In the genomic region with DNA sequence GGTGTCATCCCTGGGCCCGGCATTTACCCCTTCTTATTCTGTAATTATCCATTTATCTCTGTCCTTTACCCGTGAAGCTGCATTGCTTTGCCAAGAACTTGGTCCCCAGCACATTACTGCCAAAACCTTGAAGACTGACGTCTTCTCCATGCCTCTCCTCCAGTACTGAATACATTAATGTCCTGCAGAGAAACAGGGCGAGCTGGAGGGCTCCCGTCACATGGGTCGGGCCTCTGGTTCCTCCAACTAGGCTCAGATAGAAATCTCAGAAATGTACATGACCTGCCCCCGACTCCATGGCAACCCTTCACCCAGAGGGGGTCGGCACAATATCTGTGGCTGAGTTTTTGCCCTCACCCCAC, we compare ENCODE assay signal across 8 cellular contexts. TPM values are rescaled to one million over a fixed set of nuclear protein-coding genes. Genes with fewer than 3 reads are reported as not detected.
A peak's percentile ranks its signal among the peaks of the same experiment; 100 is the strongest.
DNase-seq lines count a peak whose midpoint lies in the region; ATAC-seq, FAIRE-seq and TF ChIP-seq lines count a peak whose summit lies in the region.

No MANE protein-coding gene starts in this region.

- intact Hi-C loops in K562 (cut with micrococcal nuclease): no loop called here
- intact Hi-C loops in left lung (cut with DNase I): no loop called here

- WGBS in K562 (ENCODE audit: insufficient coverage, low coverage, missing lambda C conversion rate): 12% methylated on average over 8 of the region's 8 CpGs
- 20% methylated on average over 8 of the region's 8 CpGs for WGBS in thymus

- no peaks in the 10 kb centered on the region for H3K9me3 Mint-ChIP-seq in T-helper 1 cell treated with Interleukin-12 subunit alpha and Interleukin-12 subunit beta and Interleukin-4 antibody, amounts not matched to agents 30 μg/mL and 1 μg/mL, for 36 hours

- no peaks in the 10 kb centered on the region for H3K9me1 ChIP-seq in K562 (ENCODE audit: control insufficient read depth, insufficient read depth, low read length)

- CTCF ChIA-PET in K562 (lab: Yijun Ruan, JAX; ENCODE audit: low intra/inter-chr PET ratio): no interaction called here

- H3K27ac Mint-ChIP-seq in T-helper 1 cell treated with Interleukin-12 subunit alpha and Interleukin-12 subunit beta and Interleukin-4 antibody, amounts not matched to agents 30 μg/mL and 1 μg/mL, for 36 hours: no peak overlapping the region

- peaks cover 12% of the 10 kb centered on the region for H3K27me3 Mint-ChIP-seq in T-helper 1 cell treated with Interleukin-12 subunit alpha and Interleukin-12 subunit beta and Interleukin-4 antibody, amounts not matched to agents 30 μg/mL and 1 μg/mL, for 36 hours (ENCODE audit: low read depth)

- TF ChIP-seq EP300 in K562 (IDR thresholded peaks at IDR 0.05; ENCODE audit: low read length): no peak

- H3K27ac ChIP-seq in K562 (ENCODE audit: extremely low read depth, low read depth, low read length) (no peak overlapping the region; the same call in 2 of the 3 replicates), left lung (no peak overlapping the region), thymus (ENCODE audit: low read depth) (no peak overlapping the region)

- H3K4me2 ChIP-seq in K562 (ENCODE audit: insufficient read depth, low read length): peak overlapping the region; percentile 92

- no peaks in the 10 kb centered on the region for H3K79me2 ChIP-seq in K562 (ENCODE audit: control insufficient read depth, insufficient read depth, low read length)

- no peaks in the 10 kb centered on the region for H4K20me1 ChIP-seq in K562 (replicated peaks; ENCODE audit: control insufficient read depth, insufficient read depth, low read length)

- in situ Hi-C loops in K562 (cut with MboI): no loop called here

- H3K4me1 Mint-ChIP-seq in T-helper 1 cell treated with Interleukin-12 subunit alpha and Interleukin-12 subunit beta and Interleukin-4 antibody, amounts not matched to agents 30 μg/mL and 1 μg/mL, for 36 hours (ENCODE audit: low read depth): peaks cover 32% of the 10 kb centered on the region

- H2AFZ ChIP-seq in K562 (ENCODE audit: low read depth, low read length): peak overlapping the region; percentile 84

- TF ChIP-seq RAD21 in K562 (CRISPR knock-in tag; conservative IDR thresholded peaks at IDR 0.05 in 1 of 2, IDR thresholded peaks at IDR 0.05 in 1 of 2): 0 out of 4 replicates have a peak, but pooled peaks of 1 of the 2 experiments have one; percentile 14

- peak overlapping the region; percentile 30 to 90; a peak in 3 of 4 replicates for H3K9ac ChIP-seq in K562 (ENCODE audit: insufficient read depth in 1 of 2, low read depth in 2 of 2, low read length in 2 of 2)

- FAIRE-seq in K562 (lab: Jason Lieb, UNC): no peak

- peak overlapping the region; percentile 70 for H3K4me3 Mint-ChIP-seq in T-helper 1 cell treated with Interleukin-12 subunit alpha and Interleukin-12 subunit beta and Interleukin-4 antibody, amounts not matched to agents 30 μg/mL and 1 μg/mL, for 36 hours

- POLR2A ChIA-PET in K562 (lab: Yijun Ruan, JAX): interaction anchor here (0.8 to 6.2 kb wide), 10 partner anchors 9 to 28 kb away, joined by 3 to 67 read pairs (median 5); a partner anchor contains a TSS

- H3K36me3 ChIP-seq in K562 (ENCODE audit: control insufficient read depth, insufficient read depth, low read length) (peaks cover 37% of the 10 kb centered on the region), left lung (peaks cover 0 to 35% of the 10 kb centered on the region in 2 donors), thymus (ENCODE audit: control insufficient read depth, insufficient read depth) (peaks cover 21% of the 10 kb centered on the region)

- ATAC-seq in K562: no peak
- peak; percentile 8 for ATAC-seq in left lung
- no peak for ATAC-seq in HG03175 (IDR thresholded peaks at IDR 0.05; ENCODE audit: unreplicated experiment)

- DNase-seq in T-helper 1 cell (no peak), K562 (ENCODE audit: extremely low read depth in 1 of 4, low spot score in 3 of 4) (no peak), left lung (no peak), cerebellum (ENCODE audit: low spot score) (no peak), T-helper 9 cell (no peak)

- H3K4me3 ChIP-seq in K562: peak overlapping the region; percentile 41
- peak overlapping the region; percentile 35 to 43 for H3K4me3 ChIP-seq in left lung
- peak overlapping the region; percentile 46 for H3K4me3 ChIP-seq in thymus (ENCODE audit: low read length)

- no peak for TF ChIP-seq POLR2A in K562 (conservative IDR thresholded peaks at IDR 0.05)

- TF ChIP-seq CTCF in K562 (IDR thresholded peaks at IDR 0.05 in 2 of 3, conservative IDR thresholded peaks at IDR 0.05 in 1 of 3; ENCODE audit: insufficient read depth in 2 of 3, low read depth in 1 of 3, low read length in 3 of 3): 0 out of 6 replicates have a peak, but pooled peaks of 1 of the 3 experiments have one; percentile 19
- no peak for TF ChIP-seq CTCF in left lung (IDR thresholded peaks at IDR 0.05)

- BruUV-seq in K562 (replicated peaks; lab: Mats Ljungman, UMichigan): no TSS peak

- H3K27me3 ChIP-seq in K562 (ENCODE audit: control insufficient read depth in 2 of 2, insufficient read depth in 2 of 2, low read length in 2 of 2) (no peaks in the 10 kb centered on the region), left lung (no peaks in the 10 kb centered on the region), thymus (ENCODE audit: control insufficient read depth, insufficient read depth) (no peaks in the 10 kb centered on the region)

- peaks cover 16% of the 10 kb centered on the region for H3K36me3 Mint-ChIP-seq in T-helper 1 cell treated with Interleukin-12 subunit alpha and Interleukin-12 subunit beta and Interleukin-4 antibody, amounts not matched to agents 30 μg/mL and 1 μg/mL, for 36 hours (ENCODE audit: low read depth)

- peaks cover 28 to 35% of the 10 kb centered on the region in 2 experiments; a peak in 4 of 5 replicates for H3K4me1 ChIP-seq in K562 (replicated peaks in 1 of 2; ENCODE audit: control insufficient read depth in 2 of 2, insufficient read depth in 2 of 2, low read length in 2 of 2)
- H3K4me1 ChIP-seq in left lung: peaks cover 0 to 24% of the 10 kb centered on the region in 2 donors
- H3K4me1 ChIP-seq in thymus (ENCODE audit: control insufficient read depth, insufficient read depth, low read length): peaks cover 16% of the 10 kb centered on the region

- no peaks in the 10 kb centered on the region for H3K9me3 ChIP-seq in K562 (replicated peaks; ENCODE audit: control insufficient read depth, insufficient read depth, low read depth, low read length)
- H3K9me3 ChIP-seq in left lung: no peaks in the 10 kb centered on the region
- no peaks in the 10 kb centered on the region for H3K9me3 ChIP-seq in thymus (ENCODE audit: control insufficient read depth)

RNA-seq across cellular contexts. Expression of a gene that starts 0.4 kb away (rescaled TPM):
- total RNA-seq in K562 (2011; cell fraction: chromatin; rRNA removed; ENCODE audit: low replicate concordance): 2.6 and 4.9 TPM in 2 replicates
- total RNA-seq in K562 (2011; cell fraction: nucleolus; rRNA removed): 1.3 and 1.5 TPM in 2 replicates
- total RNA-seq in K562 (2011; cell fraction: nucleoplasm; rRNA removed): 2.2 and 4.1 TPM in 2 replicates
- 0.45 and 0.54 TPM in 2 replicates for total RNA-seq in K562 (2014; rRNA removed)
- 0.29 and 0.44 TPM in 2 replicates for total RNA-seq in K562 (2014; rRNA removed; fragmentation: Illumina TruSeq; extraction: Trizol)
- 0.72 and 0.76 TPM in 2 replicates for total RNA-seq in K562 (2015; rRNA removed; fragmentation: Illumina TruSeq; extraction: Trizol)
- total RNA-seq in K562 (2021): 0.95 and 1.1 TPM in 2 replicates
- polyA plus RNA-seq in K562 (2011; rRNA removed): 0.56 and 0.57 TPM in 2 replicates
- polyA plus RNA-seq in K562 (2011; cell fraction: cytosol; rRNA removed): 0.31 and 0.46 TPM in 2 replicates
- polyA plus RNA-seq in K562 (2011; cell fraction: nucleus; rRNA removed): 2.7 and 8.5 TPM in 2 replicates
- 1.3 and 1.5 TPM in 2 replicates for polyA plus RNA-seq in K562 (2012)
- polyA plus RNA-seq in K562 (2014; fragmentation: Illumina TruSeq; extraction: Trizol): 0.76 and 0.95 TPM in 2 replicates
- polyA plus RNA-seq in K562 (2014; fragmentation: Nextera tagmentation; extraction: Ambion mirVana): under 1 TPM in 1 of 2 experiments, not detected in 1; 0.08 TPM
- polyA plus RNA-seq in K562 (2014; rRNA removed): 0.56 and 0.69 TPM in 2 replicates
- 0.46 and 0.93 TPM in 2 replicates for polyA minus RNA-seq in K562 (2011; rRNA and poly(A)+ RNA removed)
- polyA minus RNA-seq in K562 (2011; cell fraction: cytosol; rRNA and poly(A)+ RNA removed): not detected in 2 replicates
- polyA minus RNA-seq in K562 (2011; cell fraction: nucleus; rRNA and poly(A)+ RNA removed): 1.4 and 1.5 TPM in 2 replicates
- 1 to 10 TPM in 1 of 2 donors, under 1 TPM in 1; 0.47 to 3.5 TPM for total RNA-seq in left lung
- 0.37 TPM for polyA plus RNA-seq in thymus
- total RNA-seq in cerebellum: 1.3 TPM

RNA-seq across cellular contexts. Expression of a gene that starts 11.7 kb away (rescaled TPM):
- total RNA-seq in K562 (2011; cell fraction: chromatin; rRNA removed; ENCODE audit: low replicate concordance): 34.9 and 102 TPM in 2 replicates
- 20.8 and 23.4 TPM in 2 replicates for total RNA-seq in K562 (2011; cell fraction: nucleolus; rRNA removed)
- 40.0 and 49.9 TPM in 2 replicates for total RNA-seq in K562 (2011; cell fraction: nucleoplasm; rRNA removed)
- total RNA-seq in K562 (2014; rRNA removed): 28.4 and 32.8 TPM in 2 replicates
- total RNA-seq in K562 (2014; rRNA removed; fragmentation: Illumina TruSeq; extraction: Trizol): 41.7 and 49.6 TPM in 2 replicates
- 47.4 and 55.1 TPM in 2 replicates for total RNA-seq in K562 (2015; rRNA removed; fragmentation: Illumina TruSeq; extraction: Trizol)
- 36.3 and 37.9 TPM in 2 replicates for total RNA-seq in K562 (2021)
- 60.2 and 63.9 TPM in 2 replicates for polyA plus RNA-seq in K562 (2011; rRNA removed)
- 13.2 and 24.9 TPM in 2 replicates for polyA plus RNA-seq in K562 (2011; cell fraction: cytosol; rRNA removed)
- polyA plus RNA-seq in K562 (2011; cell fraction: nucleus; rRNA removed): 94.0 and 147 TPM in 2 replicates
- 27.5 and 38.7 TPM in 2 replicates for polyA plus RNA-seq in K562 (2012)
- polyA plus RNA-seq in K562 (2014; fragmentation: Illumina TruSeq; extraction: Trizol): 43.5 and 49.1 TPM in 2 replicates
- polyA plus RNA-seq in K562 (2014; fragmentation: Nextera tagmentation; extraction: Ambion mirVana): 10 to 100 TPM; 13.3 to 16.6 TPM
- 39.0 and 48.0 TPM in 2 replicates for polyA plus RNA-seq in K562 (2014; rRNA removed)
- 46.8 and 52.4 TPM in 2 replicates for polyA minus RNA-seq in K562 (2011; rRNA and poly(A)+ RNA removed)
- 12.2 and 21.6 TPM in 2 replicates for polyA minus RNA-seq in K562 (2011; cell fraction: cytosol; rRNA and poly(A)+ RNA removed)
- 42.0 and 96.6 TPM in 2 replicates for polyA minus RNA-seq in K562 (2011; cell fraction: nucleus; rRNA and poly(A)+ RNA removed)
- 10 to 100 TPM; 29.9 to 47.9 TPM for total RNA-seq in left lung
- polyA plus RNA-seq in thymus: 28.8 TPM
- total RNA-seq in cerebellum: 19.5 TPM

RNA-seq across cellular contexts. Expression of a gene that starts 12.0 kb away (rescaled TPM):
- total RNA-seq in K562 (2011; cell fraction: chromatin; rRNA removed; ENCODE audit: low replicate concordance): 118 and 123 TPM in 2 replicates
- 58.6 and 64.5 TPM in 2 replicates for total RNA-seq in K562 (2011; cell fraction: nucleolus; rRNA removed)
- total RNA-seq in K562 (2011; cell fraction: nucleoplasm; rRNA removed): 64.7 and 77.3 TPM in 2 replicates
- total RNA-seq in K562 (2014; rRNA removed) (7.0 and 8.8 TPM in 2 replicates), K562 (2014; rRNA removed; fragmentation: Illumina TruSeq; extraction: Trizol) (7.1 and 8.4 TPM in 2 replicates), K562 (2015; rRNA removed; fragmentation: Illumina TruSeq; extraction: Trizol) (7.7 and 8.2 TPM in 2 replicates), K562 (2021) (11.1 and 12.9 TPM in 2 replicates), left lung (10 to 100 TPM; 21.2 to 35.4 TPM), cerebellum (33.6 TPM)
- polyA plus RNA-seq in K562 (2011; rRNA removed) (11.5 and 15.5 TPM in 2 replicates), K562 (2014; fragmentation: Illumina TruSeq; extraction: Trizol) (8.4 and 9.0 TPM in 2 replicates), K562 (2014; fragmentation: Nextera tagmentation; extraction: Ambion mirVana) (1 to 10 TPM; 2.4 to 7.0 TPM), K562 (2014; rRNA removed) (9.6 and 11.1 TPM in 2 replicates), thymus (10.0 TPM)
- polyA plus RNA-seq in K562 (2011; cell fraction: cytosol; rRNA removed): 11.0 and 12.7 TPM in 2 replicates
- polyA plus RNA-seq in K562 (2011; cell fraction: nucleus; rRNA removed): 45.8 and 67.6 TPM in 2 replicates
- polyA plus RNA-seq in K562 (2012): 12.8 and 21.8 TPM in 2 replicates
- 26.7 and 28.2 TPM in 2 replicates for polyA minus RNA-seq in K562 (2011; rRNA and poly(A)+ RNA removed)
- polyA minus RNA-seq in K562 (2011; cell fraction: cytosol; rRNA and poly(A)+ RNA removed): 7.8 and 15.9 TPM in 2 replicates
- 24.5 and 32.7 TPM in 2 replicates for polyA minus RNA-seq in K562 (2011; cell fraction: nucleus; rRNA and poly(A)+ RNA removed)
